8 cellular contexts compared by ENCODE assay signal in the genomic region with DNA sequence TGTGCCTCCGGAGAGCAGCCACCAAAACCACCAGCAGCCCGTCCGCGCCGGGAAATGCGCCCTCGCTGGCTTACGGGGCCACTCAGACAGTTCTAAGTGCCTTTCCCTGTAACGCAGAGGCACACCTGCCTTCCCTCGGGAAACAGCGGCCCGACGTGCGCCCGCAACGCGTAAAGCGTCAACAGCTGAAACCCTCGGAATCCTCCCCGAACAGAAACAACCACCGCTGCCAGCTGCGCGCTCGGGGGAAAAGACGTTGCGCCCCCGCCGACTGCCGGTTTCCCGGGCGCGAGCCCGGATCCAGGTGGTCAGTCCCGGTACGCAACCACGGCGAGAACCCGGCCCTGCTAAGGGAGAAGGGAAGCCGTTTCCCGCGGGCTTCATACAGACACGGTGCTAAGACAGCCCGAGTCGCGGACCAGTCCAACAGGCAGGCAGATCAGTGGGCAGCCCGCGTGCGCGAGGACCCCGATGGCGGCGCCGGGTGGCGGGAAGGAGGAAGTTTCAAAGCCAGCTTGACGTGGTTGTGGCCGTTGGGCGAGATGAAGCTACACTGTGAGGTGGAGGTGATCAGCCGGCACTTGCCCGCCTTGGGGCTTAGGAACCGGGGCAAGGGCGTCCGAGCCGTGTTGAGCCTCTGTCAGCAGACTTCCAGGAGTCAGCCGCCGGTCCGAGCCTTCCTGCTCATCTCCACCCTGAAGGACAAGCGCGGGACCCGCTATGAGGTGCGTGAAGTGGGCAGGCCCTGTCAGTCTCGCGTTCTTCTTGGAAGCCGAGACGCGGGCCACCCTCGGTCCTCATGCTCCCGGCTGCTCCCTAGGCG. TPM values are rescaled to one million over a fixed set of nuclear protein-coding genes. Genes with fewer than 3 reads are reported as not detected.
DNase-seq lines count a peak whose midpoint lies in the region; ATAC-seq, FAIRE-seq and TF ChIP-seq lines count a peak whose summit lies in the region.

A gene with protein sequence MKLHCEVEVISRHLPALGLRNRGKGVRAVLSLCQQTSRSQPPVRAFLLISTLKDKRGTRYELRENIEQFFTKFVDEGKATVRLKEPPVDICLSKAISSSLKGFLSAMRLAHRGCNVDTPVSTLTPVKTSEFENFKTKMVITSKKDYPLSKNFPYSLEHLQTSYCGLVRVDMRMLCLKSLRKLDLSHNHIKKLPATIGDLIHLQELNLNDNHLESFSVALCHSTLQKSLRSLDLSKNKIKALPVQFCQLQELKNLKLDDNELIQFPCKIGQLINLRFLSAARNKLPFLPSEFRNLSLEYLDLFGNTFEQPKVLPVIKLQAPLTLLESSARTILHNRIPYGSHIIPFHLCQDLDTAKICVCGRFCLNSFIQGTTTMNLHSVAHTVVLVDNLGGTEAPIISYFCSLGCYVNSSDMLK (plus strand): TSS at position 462 of the 823 bp plus-strand sequence. CDS start 81 bp downstream, at position 543.

- no peak for FAIRE-seq in RCC 7860 (lab: Jason Lieb, UNC)

- peaks cover 34% of the 10 kb centered on the region for H3K79me2 ChIP-seq in fibroblast of lung (ENCODE audit: control insufficient read depth, insufficient read depth, low read length)

- peak within 1 kb of the TSS; percentile 82 for H2AFZ ChIP-seq in fibroblast of lung (ENCODE audit: low read length)

- H4K20me1 ChIP-seq in fibroblast of lung (ENCODE audit: control insufficient read depth, extremely low read depth, insufficient read depth, low read length): no peaks in the 10 kb centered on the region

- H3K9ac ChIP-seq in fibroblast of lung (ENCODE audit: insufficient read depth, low read length): peak within 1 kb of the TSS; percentile 100

- H3K27ac Mint-ChIP-seq in activated T-helper 17 cell treated with anti-CD3 and anti-CD28 coated beads, Interleukin-2, amount 50 U/mL, for 72 hours: peak within 1 kb of the TSS; percentile 98
- H3K27ac Mint-ChIP-seq in natural killer cell: peak within 1 kb of the TSS; percentile 97 to 98

- no peaks in the 10 kb centered on the region for H3K27me3 ChIP-seq in fibroblast of lung (ENCODE audit: control insufficient read depth, insufficient read depth, low read length)

- H3K36me3 ChIP-seq in KOPT-K1 (ENCODE audit: insufficient read depth, low read length): peaks cover 29% of the 10 kb centered on the region
- no peaks in the 10 kb centered on the region for H3K36me3 ChIP-seq in fibroblast of lung (ENCODE audit: control insufficient read depth, insufficient read depth, low read length)

- intact Hi-C loops in natural killer cell (cut with micrococcal nuclease): loop anchor here (1.0 kb wide), 2 partner anchors 12 to 22 kb away; partner anchors contain the start of genes MGAT2, RPL36AL and RPS29

- peak within 1 kb of the TSS; percentile 99 for H3K4me3 Mint-ChIP-seq in activated T-helper 17 cell treated with anti-CD3 and anti-CD28 coated beads, Interleukin-2, amount 50 U/mL, for 72 hours
- peak within 1 kb of the TSS; percentile 98 for H3K4me3 Mint-ChIP-seq in natural killer cell

- TF ChIP-seq CTCF in fibroblast of lung (conservative IDR thresholded peaks at IDR 0.05 in 1 of 2, IDR thresholded peaks at IDR 0.05 in 1 of 2; ENCODE audit: low read depth in 1 of 2, low read length in 2 of 2) (peak in 1 of 2 donors; percentile 3), natural killer cell (IDR thresholded peaks at IDR 0.05) (no peak)

- H3K4me1 ChIP-seq in fibroblast of lung (ENCODE audit: control insufficient read depth, extremely low read depth, insufficient read depth, low read length): no peaks in the 10 kb centered on the region

- H3K4me2 ChIP-seq in fibroblast of lung (ENCODE audit: extremely low read depth, insufficient read depth, low read length): peak within 1 kb of the TSS; percentile 99

- DNase-seq in DMS79 treated with DMSO at 0.1 percent for 48 hours (lab: John Stamatoyannopoulos, UW) (peak; percentile 92), RCC 7860 (ENCODE audit: low spot score) (peak; percentile 63), fibroblast of lung (ENCODE audit: low read depth in 2 of 2) (peak; percentile 81 to 84), natural killer cell (peak; percentile 87)
- peak; percentile 67 to 93 (median 80) for DNase-seq in stimulated activated naive CD4-positive, alpha-beta T cell (lab: John Stamatoyannopoulos, UW)

- H3K27me3 Mint-ChIP-seq in activated T-helper 17 cell treated with anti-CD3 and anti-CD28 coated beads, Interleukin-2, amount 50 U/mL, for 72 hours: no peaks in the 10 kb centered on the region
- H3K27me3 Mint-ChIP-seq in natural killer cell (ENCODE audit: low read depth in 2 of 2): no peaks in the 10 kb centered on the region

- H3K4me3 ChIP-seq in fibroblast of lung (replicated peaks in 1 of 4; ENCODE audit: control extremely low read depth in 1 of 4, insufficient read depth in 1 of 4, low read depth in 3 of 4, low read length in 4 of 4): peak within 1 kb of the TSS; percentile 91 to 97 (median 94)

- ATAC-seq in GM21786 (IDR thresholded peaks at IDR 0.05; ENCODE audit: unreplicated experiment) (peak; percentile 41), natural killer cell (peak; percentile 86 to 95 (median 90))
- peak; percentile 88 for ATAC-seq in activated T-helper 17 cell treated with anti-CD3 and anti-CD28 coated beads, Interleukin-2, amount 50 U/mL, for 72 hours (replicated peaks)

- H3K9me3 ChIP-seq in KOPT-K1 (ENCODE audit: insufficient read depth, low read length, poor library complexity, severe bottlenecking): no peaks in the 10 kb centered on the region
- H3K9me3 ChIP-seq in fibroblast of lung (ENCODE audit: control insufficient read depth, insufficient read depth, low read depth, low read length): no peaks in the 10 kb centered on the region

- H3K4me1 Mint-ChIP-seq in activated T-helper 17 cell treated with anti-CD3 and anti-CD28 coated beads, Interleukin-2, amount 50 U/mL, for 72 hours: peaks cover 10% of the 10 kb centered on the region
- H3K4me1 Mint-ChIP-seq in natural killer cell: peaks cover 24 to 26% of the 10 kb centered on the region in 2 donors

- H3K9me3 Mint-ChIP-seq in activated T-helper 17 cell treated with anti-CD3 and anti-CD28 coated beads, Interleukin-2, amount 50 U/mL, for 72 hours: no peaks in the 10 kb centered on the region
- H3K9me3 Mint-ChIP-seq in natural killer cell: no peaks in the 10 kb centered on the region

- H3K36me3 Mint-ChIP-seq in activated T-helper 17 cell treated with anti-CD3 and anti-CD28 coated beads, Interleukin-2, amount 50 U/mL, for 72 hours (ENCODE audit: low read depth): peaks cover 41% of the 10 kb centered on the region
- H3K36me3 Mint-ChIP-seq in natural killer cell: no peaks in the 10 kb centered on the region

- H3K27ac ChIP-seq in KOPT-K1 (ENCODE audit: low read depth, low read length, poor library complexity, severe bottlenecking) (peak within 1 kb of the TSS; percentile 99), fibroblast of lung (ENCODE audit: insufficient read depth, low read length) (peak within 1 kb of the TSS; percentile 98)

RNA-seq across cellular contexts. Expression of the gene that starts here (rescaled TPM):
- total RNA-seq in activated T-helper 17 cell treated with anti-CD3 and anti-CD28 coated beads, Interleukin-2, amount 50 U/mL, for 72 hours: 10 to 100 TPM; 29.6 to 62.2 TPM
- total RNA-seq in fibroblast of lung (9.5 and 10.7 TPM in 2 replicates), natural killer cell (10 to 100 TPM in 1 of 3 donors, 1 to 10 TPM in 2; 8.1 to 11.7 (median 8.7) TPM)
- 10.9 and 26.0 TPM in 2 replicates for polyA plus RNA-seq in fibroblast of lung
- polyA plus RNA-seq in fibroblast of lung (2012): 11.3 and 29.8 TPM in 2 replicates
- 1.0 and 4.0 TPM in 2 replicates for polyA minus RNA-seq in fibroblast of lung (ENCODE audit: low replicate concordance)

Comparison
In these comparisons a context has a peak if more than half of its experiments do, and no peak if none do; other contexts are left out.
1. Peak in every context shown above with its lines: DNase-seq, ATAC-seq, H3K4me3 ChIP-seq and H3K27ac ChIP-seq.